1 cellular context compared by ENCODE assay signal in the genomic region with DNA sequence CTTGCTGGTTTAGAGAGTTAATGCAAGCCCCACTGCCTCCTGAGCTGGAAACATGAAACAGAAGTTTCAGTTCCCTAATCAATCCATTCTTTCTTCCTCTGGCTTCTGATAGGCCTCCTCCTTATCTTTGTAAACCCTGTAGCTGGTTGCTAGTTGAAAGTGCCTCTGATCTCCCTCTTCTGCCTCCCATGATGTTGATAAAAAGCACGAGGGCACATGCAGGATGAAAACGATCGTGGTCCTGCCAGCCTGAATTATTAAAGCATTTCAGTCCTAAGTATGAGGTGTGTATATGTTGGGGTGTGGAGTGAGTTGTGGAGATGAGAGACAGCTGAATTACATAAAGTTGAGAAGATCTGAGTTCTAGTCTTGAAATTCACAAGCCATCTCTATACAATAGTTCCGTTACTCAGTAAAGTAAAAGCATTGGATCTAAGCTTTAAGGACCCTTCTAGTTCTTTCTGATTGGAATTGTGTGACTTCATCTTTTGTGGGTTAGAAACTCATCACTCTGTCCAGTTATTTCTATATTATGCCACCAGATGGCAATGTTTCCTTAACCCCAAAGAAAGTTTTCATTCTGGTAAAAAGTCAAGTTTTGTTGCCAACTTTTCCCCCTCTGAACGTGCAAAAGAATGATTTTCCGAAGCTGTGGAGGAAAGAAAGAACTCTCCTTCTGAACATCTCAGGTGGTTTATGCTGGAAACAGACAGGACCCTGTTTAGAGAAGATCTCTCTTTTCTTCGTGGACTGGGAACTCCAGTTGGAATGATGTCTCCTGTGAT.
TF ChIP-seq lines count a peak whose summit lies in the region.

No MANE protein-coding gene starts in this region.

TF ChIP-seq in HepG2, 621 proteins besides CTCF, POLR2A, EP300 and RAD21 (continued from another document and continues in another):
- TF ChIP-seq, protein P1, sequence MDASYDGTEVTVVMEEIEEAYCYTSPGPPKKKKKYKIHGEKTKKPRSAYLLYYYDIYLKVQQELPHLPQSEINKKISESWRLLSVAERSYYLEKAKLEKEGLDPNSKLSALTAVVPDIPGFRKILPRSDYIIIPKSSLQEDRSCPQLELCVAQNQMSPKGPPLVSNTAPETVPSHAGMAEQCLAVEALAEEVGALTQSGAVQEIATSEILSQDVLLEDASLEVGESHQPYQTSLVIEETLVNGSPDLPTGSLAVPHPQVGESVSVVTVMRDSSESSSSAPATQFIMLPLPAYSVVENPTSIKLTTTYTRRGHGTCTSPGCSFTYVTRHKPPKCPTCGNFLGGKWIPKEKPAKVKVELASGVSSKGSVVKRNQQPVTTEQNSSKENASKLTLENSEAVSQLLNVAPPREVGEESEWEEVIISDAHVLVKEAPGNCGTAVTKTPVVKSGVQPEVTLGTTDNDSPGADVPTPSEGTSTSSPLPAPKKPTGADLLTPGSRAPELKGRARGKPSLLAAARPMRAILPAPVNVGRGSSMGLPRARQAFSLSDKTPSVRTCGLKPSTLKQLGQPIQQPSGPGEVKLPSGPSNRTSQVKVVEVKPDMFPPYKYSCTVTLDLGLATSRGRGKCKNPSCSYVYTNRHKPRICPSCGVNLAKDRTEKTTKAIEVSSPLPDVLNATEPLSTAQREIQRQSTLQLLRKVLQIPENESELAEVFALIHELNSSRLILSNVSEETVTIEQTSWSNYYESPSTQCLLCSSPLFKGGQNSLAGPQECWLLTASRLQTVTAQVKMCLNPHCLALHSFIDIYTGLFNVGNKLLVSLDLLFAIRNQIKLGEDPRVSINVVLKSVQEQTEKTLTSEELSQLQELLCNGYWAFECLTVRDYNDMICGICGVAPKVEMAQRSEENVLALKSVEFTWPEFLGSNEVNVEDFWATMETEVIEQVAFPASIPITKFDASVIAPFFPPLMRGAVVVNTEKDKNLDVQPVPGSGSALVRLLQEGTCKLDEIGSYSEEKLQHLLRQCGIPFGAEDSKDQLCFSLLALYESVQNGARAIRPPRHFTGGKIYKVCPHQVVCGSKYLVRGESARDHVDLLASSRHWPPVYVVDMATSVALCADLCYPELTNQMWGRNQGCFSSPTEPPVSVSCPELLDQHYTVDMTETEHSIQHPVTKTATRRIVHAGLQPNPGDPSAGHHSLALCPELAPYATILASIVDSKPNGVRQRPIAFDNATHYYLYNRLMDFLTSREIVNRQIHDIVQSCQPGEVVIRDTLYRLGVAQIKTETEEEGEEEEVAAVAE (CRISPR knock-in tag; IDR thresholded peaks at IDR 0.05; ENCODE audit: borderline replicate concordance) = peak; percentile 51; the same call in 1 of the 2 replicates
- TF ChIP-seq, protein P2, sequence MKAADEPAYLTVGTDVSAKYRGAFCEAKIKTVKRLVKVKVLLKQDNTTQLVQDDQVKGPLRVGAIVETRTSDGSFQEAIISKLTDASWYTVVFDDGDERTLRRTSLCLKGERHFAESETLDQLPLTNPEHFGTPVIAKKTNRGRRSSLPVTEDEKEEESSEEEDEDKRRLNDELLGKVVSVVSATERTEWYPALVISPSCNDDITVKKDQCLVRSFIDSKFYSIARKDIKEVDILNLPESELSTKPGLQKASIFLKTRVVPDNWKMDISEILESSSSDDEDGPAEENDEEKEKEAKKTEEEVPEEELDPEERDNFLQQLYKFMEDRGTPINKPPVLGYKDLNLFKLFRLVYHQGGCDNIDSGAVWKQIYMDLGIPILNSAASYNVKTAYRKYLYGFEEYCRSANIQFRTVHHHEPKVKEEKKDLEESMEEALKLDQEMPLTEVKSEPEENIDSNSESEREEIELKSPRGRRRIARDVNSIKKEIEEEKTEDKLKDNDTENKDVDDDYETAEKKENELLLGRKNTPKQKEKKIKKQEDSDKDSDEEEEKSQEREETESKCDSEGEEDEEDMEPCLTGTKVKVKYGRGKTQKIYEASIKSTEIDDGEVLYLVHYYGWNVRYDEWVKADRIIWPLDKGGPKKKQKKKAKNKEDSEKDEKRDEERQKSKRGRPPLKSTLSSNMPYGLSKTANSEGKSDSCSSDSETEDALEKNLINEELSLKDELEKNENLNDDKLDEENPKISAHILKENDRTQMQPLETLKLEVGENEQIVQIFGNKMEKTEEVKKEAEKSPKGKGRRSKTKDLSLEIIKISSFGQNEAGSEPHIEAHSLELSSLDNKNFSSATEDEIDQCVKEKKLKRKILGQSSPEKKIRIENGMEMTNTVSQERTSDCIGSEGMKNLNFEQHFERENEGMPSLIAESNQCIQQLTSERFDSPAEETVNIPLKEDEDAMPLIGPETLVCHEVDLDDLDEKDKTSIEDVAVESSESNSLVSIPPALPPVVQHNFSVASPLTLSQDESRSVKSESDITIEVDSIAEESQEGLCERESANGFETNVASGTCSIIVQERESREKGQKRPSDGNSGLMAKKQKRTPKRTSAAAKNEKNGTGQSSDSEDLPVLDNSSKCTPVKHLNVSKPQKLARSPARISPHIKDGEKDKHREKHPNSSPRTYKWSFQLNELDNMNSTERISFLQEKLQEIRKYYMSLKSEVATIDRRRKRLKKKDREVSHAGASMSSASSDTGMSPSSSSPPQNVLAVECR (CRISPR knock-in tag; IDR thresholded peaks at IDR 0.05; ENCODE audit: borderline replicate concordance) = no peak
- no peak for TF ChIP-seq ZNF33B (CRISPR knock-in tag; IDR thresholded peaks at IDR 0.05)
- TF ChIP-seq ZSCAN12 (CRISPR knock-in tag; IDR thresholded peaks at IDR 0.05) = no peak
- TF ChIP-seq HDAC6 (IDR thresholded peaks at IDR 0.05; ENCODE audit: low read depth, low read length) = no peak
- peak; percentile 15; the same call in 1 of the 2 replicates for TF ChIP-seq SAP130 (CRISPR knock-in tag; IDR thresholded peaks at IDR 0.05; ENCODE audit: low read depth)
- 0 out of 2 replicates have a peak, but pooled peaks have one; percentile 31 for TF ChIP-seq NCOA2 (CRISPR knock-in tag; IDR thresholded peaks at IDR 0.05)
- TF ChIP-seq ZFAT (CRISPR knock-in tag; conservative IDR thresholded peaks at IDR 0.05) = no peak
- no peak for TF ChIP-seq ZSCAN21 (CRISPR knock-in tag; IDR thresholded peaks at IDR 0.05; ENCODE audit: borderline replicate concordance)
- TF ChIP-seq, protein P3, sequence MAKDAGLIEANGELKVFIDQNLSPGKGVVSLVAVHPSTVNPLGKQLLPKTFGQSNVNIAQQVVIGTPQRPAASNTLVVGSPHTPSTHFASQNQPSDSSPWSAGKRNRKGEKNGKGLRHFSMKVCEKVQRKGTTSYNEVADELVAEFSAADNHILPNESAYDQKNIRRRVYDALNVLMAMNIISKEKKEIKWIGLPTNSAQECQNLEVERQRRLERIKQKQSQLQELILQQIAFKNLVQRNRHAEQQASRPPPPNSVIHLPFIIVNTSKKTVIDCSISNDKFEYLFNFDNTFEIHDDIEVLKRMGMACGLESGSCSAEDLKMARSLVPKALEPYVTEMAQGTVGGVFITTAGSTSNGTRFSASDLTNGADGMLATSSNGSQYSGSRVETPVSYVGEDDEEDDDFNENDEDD (CRISPR knock-in tag; IDR thresholded peaks at IDR 0.05; ENCODE audit: borderline replicate concordance) = no peak
- peak; percentile 32; the same call in 1 of the 2 replicates for TF ChIP-seq RFX5 (IDR thresholded peaks at IDR 0.05; ENCODE audit: low read depth, low read length)
- no peak for TF ChIP-seq CREM (IDR thresholded peaks at IDR 0.05)
- TF ChIP-seq CREM (CRISPR knock-in tag; IDR thresholded peaks at IDR 0.05) = no peak
- TF ChIP-seq ZNF775 (CRISPR knock-in tag; IDR thresholded peaks at IDR 0.05; ENCODE audit: borderline replicate concordance) = no peak
- no peak for TF ChIP-seq ZNF790 (CRISPR knock-in tag; IDR thresholded peaks at IDR 0.05; ENCODE audit: borderline replicate concordance)
- TF ChIP-seq CCAR2 (optimal IDR thresholded peaks at IDR 0.05; ENCODE audit: low read depth, low read length) = no peak
- no peak for TF ChIP-seq NR2F1 (CRISPR knock-in tag; IDR thresholded peaks at IDR 0.05)
- TF ChIP-seq, protein P4, sequence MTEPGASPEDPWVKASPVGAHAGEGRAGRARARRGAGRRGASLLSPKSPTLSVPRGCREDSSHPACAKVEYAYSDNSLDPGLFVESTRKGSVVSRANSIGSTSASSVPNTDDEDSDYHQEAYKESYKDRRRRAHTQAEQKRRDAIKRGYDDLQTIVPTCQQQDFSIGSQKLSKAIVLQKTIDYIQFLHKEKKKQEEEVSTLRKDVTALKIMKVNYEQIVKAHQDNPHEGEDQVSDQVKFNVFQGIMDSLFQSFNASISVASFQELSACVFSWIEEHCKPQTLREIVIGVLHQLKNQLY (CRISPR knock-in tag; IDR thresholded peaks at IDR 0.05) = peak; percentile 30; the same call in 1 of the 2 replicates
- TF ChIP-seq ZNF879 (CRISPR knock-in tag; IDR thresholded peaks at IDR 0.05) = 0 out of 2 replicates have a peak, but pooled peaks have one; percentile 40
- no peak for TF ChIP-seq ZNF724P (CRISPR knock-in tag; IDR thresholded peaks at IDR 0.05; ENCODE audit: borderline replicate concordance)
- TF ChIP-seq STAG1 (CRISPR knock-in tag; IDR thresholded peaks at IDR 0.05) = peak; percentile 96
- TF ChIP-seq, protein P5, sequence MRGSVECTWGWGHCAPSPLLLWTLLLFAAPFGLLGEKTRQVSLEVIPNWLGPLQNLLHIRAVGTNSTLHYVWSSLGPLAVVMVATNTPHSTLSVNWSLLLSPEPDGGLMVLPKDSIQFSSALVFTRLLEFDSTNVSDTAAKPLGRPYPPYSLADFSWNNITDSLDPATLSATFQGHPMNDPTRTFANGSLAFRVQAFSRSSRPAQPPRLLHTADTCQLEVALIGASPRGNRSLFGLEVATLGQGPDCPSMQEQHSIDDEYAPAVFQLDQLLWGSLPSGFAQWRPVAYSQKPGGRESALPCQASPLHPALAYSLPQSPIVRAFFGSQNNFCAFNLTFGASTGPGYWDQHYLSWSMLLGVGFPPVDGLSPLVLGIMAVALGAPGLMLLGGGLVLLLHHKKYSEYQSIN (CRISPR knock-in tag; IDR thresholded peaks at IDR 0.05; ENCODE audit: borderline replicate concordance) = no peak
- TF ChIP-seq, protein P6, sequence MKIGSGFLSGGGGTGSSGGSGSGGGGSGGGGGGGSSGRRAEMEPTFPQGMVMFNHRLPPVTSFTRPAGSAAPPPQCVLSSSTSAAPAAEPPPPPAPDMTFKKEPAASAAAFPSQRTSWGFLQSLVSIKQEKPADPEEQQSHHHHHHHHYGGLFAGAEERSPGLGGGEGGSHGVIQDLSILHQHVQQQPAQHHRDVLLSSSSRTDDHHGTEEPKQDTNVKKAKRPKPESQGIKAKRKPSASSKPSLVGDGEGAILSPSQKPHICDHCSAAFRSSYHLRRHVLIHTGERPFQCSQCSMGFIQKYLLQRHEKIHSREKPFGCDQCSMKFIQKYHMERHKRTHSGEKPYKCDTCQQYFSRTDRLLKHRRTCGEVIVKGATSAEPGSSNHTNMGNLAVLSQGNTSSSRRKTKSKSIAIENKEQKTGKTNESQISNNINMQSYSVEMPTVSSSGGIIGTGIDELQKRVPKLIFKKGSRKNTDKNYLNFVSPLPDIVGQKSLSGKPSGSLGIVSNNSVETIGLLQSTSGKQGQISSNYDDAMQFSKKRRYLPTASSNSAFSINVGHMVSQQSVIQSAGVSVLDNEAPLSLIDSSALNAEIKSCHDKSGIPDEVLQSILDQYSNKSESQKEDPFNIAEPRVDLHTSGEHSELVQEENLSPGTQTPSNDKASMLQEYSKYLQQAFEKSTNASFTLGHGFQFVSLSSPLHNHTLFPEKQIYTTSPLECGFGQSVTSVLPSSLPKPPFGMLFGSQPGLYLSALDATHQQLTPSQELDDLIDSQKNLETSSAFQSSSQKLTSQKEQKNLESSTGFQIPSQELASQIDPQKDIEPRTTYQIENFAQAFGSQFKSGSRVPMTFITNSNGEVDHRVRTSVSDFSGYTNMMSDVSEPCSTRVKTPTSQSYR (CRISPR knock-in tag; IDR thresholded peaks at IDR 0.05; ENCODE audit: borderline replicate concordance) = no peak
- no peak for TF ChIP-seq NFIB (CRISPR knock-in tag; IDR thresholded peaks at IDR 0.05; ENCODE audit: borderline replicate concordance)
- peak; percentile 11; the same call in 1 of the 2 replicates for TF ChIP-seq YEATS2 (CRISPR knock-in tag; IDR thresholded peaks at IDR 0.05; ENCODE audit: borderline replicate concordance)
- peak; percentile 29; the same call in 1 of the 2 replicates for TF ChIP-seq SOX5 (CRISPR knock-in tag; IDR thresholded peaks at IDR 0.05; ENCODE audit: borderline replicate concordance)
- no peak for TF ChIP-seq NONO (IDR thresholded peaks at IDR 0.05)
- TF ChIP-seq NONO (CRISPR knock-in tag; conservative IDR thresholded peaks at IDR 0.05) = no peak
- TF ChIP-seq, protein P7, sequence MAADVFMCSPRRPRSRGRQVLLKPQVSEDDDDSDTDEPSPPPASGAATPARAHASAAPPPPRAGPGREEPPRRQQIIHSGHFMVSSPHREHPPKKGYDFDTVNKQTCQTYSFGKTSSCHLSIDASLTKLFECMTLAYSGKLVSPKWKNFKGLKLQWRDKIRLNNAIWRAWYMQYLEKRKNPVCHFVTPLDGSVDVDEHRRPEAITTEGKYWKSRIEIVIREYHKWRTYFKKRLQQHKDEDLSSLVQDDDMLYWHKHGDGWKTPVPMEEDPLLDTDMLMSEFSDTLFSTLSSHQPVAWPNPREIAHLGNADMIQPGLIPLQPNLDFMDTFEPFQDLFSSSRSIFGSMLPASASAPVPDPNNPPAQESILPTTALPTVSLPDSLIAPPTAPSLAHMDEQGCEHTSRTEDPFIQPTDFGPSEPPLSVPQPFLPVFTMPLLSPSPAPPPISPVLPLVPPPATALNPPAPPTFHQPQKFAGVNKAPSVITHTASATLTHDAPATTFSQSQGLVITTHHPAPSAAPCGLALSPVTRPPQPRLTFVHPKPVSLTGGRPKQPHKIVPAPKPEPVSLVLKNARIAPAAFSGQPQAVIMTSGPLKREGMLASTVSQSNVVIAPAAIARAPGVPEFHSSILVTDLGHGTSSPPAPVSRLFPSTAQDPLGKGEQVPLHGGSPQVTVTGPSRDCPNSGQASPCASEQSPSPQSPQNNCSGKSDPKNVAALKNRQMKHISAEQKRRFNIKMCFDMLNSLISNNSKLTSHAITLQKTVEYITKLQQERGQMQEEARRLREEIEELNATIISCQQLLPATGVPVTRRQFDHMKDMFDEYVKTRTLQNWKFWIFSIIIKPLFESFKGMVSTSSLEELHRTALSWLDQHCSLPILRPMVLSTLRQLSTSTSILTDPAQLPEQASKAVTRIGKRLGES (CRISPR knock-in tag; IDR thresholded peaks at IDR 0.05; ENCODE audit: borderline replicate concordance) = no peak
- TF ChIP-seq, protein P8, sequence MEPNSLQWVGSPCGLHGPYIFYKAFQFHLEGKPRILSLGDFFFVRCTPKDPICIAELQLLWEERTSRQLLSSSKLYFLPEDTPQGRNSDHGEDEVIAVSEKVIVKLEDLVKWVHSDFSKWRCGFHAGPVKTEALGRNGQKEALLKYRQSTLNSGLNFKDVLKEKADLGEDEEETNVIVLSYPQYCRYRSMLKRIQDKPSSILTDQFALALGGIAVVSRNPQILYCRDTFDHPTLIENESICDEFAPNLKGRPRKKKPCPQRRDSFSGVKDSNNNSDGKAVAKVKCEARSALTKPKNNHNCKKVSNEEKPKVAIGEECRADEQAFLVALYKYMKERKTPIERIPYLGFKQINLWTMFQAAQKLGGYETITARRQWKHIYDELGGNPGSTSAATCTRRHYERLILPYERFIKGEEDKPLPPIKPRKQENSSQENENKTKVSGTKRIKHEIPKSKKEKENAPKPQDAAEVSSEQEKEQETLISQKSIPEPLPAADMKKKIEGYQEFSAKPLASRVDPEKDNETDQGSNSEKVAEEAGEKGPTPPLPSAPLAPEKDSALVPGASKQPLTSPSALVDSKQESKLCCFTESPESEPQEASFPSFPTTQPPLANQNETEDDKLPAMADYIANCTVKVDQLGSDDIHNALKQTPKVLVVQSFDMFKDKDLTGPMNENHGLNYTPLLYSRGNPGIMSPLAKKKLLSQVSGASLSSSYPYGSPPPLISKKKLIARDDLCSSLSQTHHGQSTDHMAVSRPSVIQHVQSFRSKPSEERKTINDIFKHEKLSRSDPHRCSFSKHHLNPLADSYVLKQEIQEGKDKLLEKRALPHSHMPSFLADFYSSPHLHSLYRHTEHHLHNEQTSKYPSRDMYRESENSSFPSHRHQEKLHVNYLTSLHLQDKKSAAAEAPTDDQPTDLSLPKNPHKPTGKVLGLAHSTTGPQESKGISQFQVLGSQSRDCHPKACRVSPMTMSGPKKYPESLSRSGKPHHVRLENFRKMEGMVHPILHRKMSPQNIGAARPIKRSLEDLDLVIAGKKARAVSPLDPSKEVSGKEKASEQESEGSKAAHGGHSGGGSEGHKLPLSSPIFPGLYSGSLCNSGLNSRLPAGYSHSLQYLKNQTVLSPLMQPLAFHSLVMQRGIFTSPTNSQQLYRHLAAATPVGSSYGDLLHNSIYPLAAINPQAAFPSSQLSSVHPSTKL (CRISPR knock-in tag; IDR thresholded peaks at IDR 0.05) = no peak
- no peak for TF ChIP-seq XRCC5 (optimal IDR thresholded peaks at IDR 0.05; ENCODE audit: low read length)
